14 cellular contexts compared by ENCODE assay signal in genomic region chr2:241808701-241809382, GRCh38. TPM values are rescaled to one million over a fixed set of nuclear protein-coding genes. Genes with fewer than 3 reads are reported as not detected.
DNase-seq lines count a peak whose midpoint lies in the region; ATAC-seq, FAIRE-seq and TF ChIP-seq lines count a peak whose summit lies in the region.
"Had no signal": no experiment of that assay in that cellular context is flagged by ENCODE, and none has a peak within 500 bp of the region (broad histone marks: within the 10 kb centered on the region; RNA-seq: fewer than 3 reads in every experiment).

NEU4 (plus strand) TSS chr2:241809193; CDS start chr2:241814485, 5,292 bp downstream.

- no peaks in the 10 kb centered on the region for H3K9me3 ChIP-seq in astrocyte (ENCODE audit: insufficient read depth, low read depth, low read length)
- H3K9me3 ChIP-seq in psoas muscle, result no peaks in the 10 kb centered on the region
- H3K9me3 ChIP-seq: esophagus squamous epithelium had no signal

- H3K9me3 Mint-ChIP-seq in astrocyte (ENCODE audit: unreplicated experiment), result no peaks in the 10 kb centered on the region
- H3K9me3 Mint-ChIP-seq in CD14-positive monocyte, result peaks cover 0 to 2% (median 0%) of the 10 kb centered on the region in 7 donors
- H3K9me3 Mint-ChIP-seq: CD8-positive, alpha-beta T cell had no signal

- intact Hi-C loops in psoas muscle (cut with DNase I), result no loop called here
- intact Hi-C loops in CD14-positive monocyte (cut with micrococcal nuclease), result no loop called here

- H3K79me2 ChIP-seq in astrocyte (ENCODE audit: insufficient read depth, low read length), result no peaks in the 10 kb centered on the region

- TF ChIP-seq CTCF in astrocyte (IDR thresholded peaks at IDR 0.05; ENCODE audit: insufficient read depth, low read depth, low read length), result no peak
- TF ChIP-seq CTCF in psoas muscle (IDR thresholded peaks at IDR 0.05), result no peak
- TF ChIP-seq CTCF in CD14-positive monocyte (IDR thresholded peaks at IDR 0.05), result no peak

- no peaks in the 10 kb centered on the region for H3K36me3 ChIP-seq in H7 (replicated peaks; ENCODE audit: control insufficient read depth, insufficient read depth, low read length)
- no peaks in the 10 kb centered on the region for H3K36me3 ChIP-seq in astrocyte (ENCODE audit: insufficient read depth, low read length)
- H3K36me3 ChIP-seq in psoas muscle (ENCODE audit: insufficient read depth in 1 of 2, low read depth in 1 of 2), result no peaks in the 10 kb centered on the region
- H3K36me3 ChIP-seq: esophagus squamous epithelium had no signal

- no peak within 1 kb of the TSS for H3K4me2 ChIP-seq in astrocyte (ENCODE audit: low read length)

- H3K27me3 Mint-ChIP-seq in astrocyte (ENCODE audit: low read depth, unreplicated experiment) (no peaks in the 10 kb centered on the region), CD14-positive monocyte (ENCODE audit: low read depth in 3 of 3) (peaks cover 6 to 19% (median 16%) of the 10 kb centered on the region in 3 donors)

- H3K27me3 ChIP-seq in H7 (ENCODE audit: control insufficient read depth, insufficient read depth, low read length), result peaks cover 7% of the 10 kb centered on the region; the same call in 1 of the 2 replicates
- H3K27me3 ChIP-seq in astrocyte (ENCODE audit: insufficient read depth, low read length), result peaks cover 4% of the 10 kb centered on the region
- H3K27me3 ChIP-seq in psoas muscle (ENCODE audit: insufficient read depth in 3 of 3, low read length in 2 of 3), result peaks cover 0 to 11% (median 0%) of the 10 kb centered on the region in 3 donors

- no peak for FAIRE-seq in astrocyte (lab: Jason Lieb, UNC)

- peak; percentile 71 for DNase-seq in H7
- DNase-seq in astrocyte (ENCODE audit: low read depth), result no peak
- DNase-seq in islet precursor cell, result peak; percentile 58
- peak; percentile 36 to 71 for DNase-seq in psoas muscle
- DNase-seq in NCI-H1092 treated with DMSO at 0.1 percent for 48 hours (lab: John Stamatoyannopoulos, UW), result no peak
- no peak for DNase-seq in NCI-H446 treated with DMSO at 0.1 percent for 48 hours (lab: John Stamatoyannopoulos, UW)
- no peak for DNase-seq in CD14-positive monocyte (ENCODE audit: low spot score)
- DNase-seq: activated T-cell treated with anti-CD3 and anti-CD28 coated beads, Interleukin-2, amount 50 U/mL, for 1 hour; CD8-positive, alpha-beta T cell; esophagus squamous epithelium; NCI-H345 had no signal

- H2AFZ ChIP-seq in astrocyte (ENCODE audit: low read depth, low read length), result no peak within 1 kb of the TSS

- peak; percentile 43 to 62 (median 55) for ATAC-seq in psoas muscle
- no peak for ATAC-seq in HG03095 (IDR thresholded peaks at IDR 0.05; ENCODE audit: unreplicated experiment)
- ATAC-seq: CD8-positive, alpha-beta T cell had no signal

- H3K4me3 Mint-ChIP-seq in astrocyte (ENCODE audit: unreplicated experiment) (no peak within 1 kb of the TSS), CD14-positive monocyte (no peak within 1 kb of the TSS)
- H3K4me3 Mint-ChIP-seq: CD8-positive, alpha-beta T cell had no signal

- peaks cover 6% of the 10 kb centered on the region for H3K4me1 Mint-ChIP-seq in astrocyte (ENCODE audit: low read depth, unreplicated experiment)
- peaks cover 5% of the 10 kb centered on the region for H3K4me1 Mint-ChIP-seq in CD14-positive monocyte

- no peak within 1 kb of the TSS for H3K4me3 ChIP-seq in H7 (ENCODE audit: insufficient read depth, low read depth, low read length)
- H3K4me3 ChIP-seq in astrocyte (ENCODE audit: insufficient read depth, low read depth, low read length), result no peak within 1 kb of the TSS
- H3K4me3 ChIP-seq in psoas muscle, result no peak within 1 kb of the TSS
- H3K4me3 ChIP-seq: esophagus squamous epithelium had no signal

- H3K9ac ChIP-seq in astrocyte (ENCODE audit: low read length), result no peak within 1 kb of the TSS

- H3K27ac ChIP-seq in astrocyte (ENCODE audit: low read depth, low read length), result no peak within 1 kb of the TSS
- H3K27ac ChIP-seq in psoas muscle, result no peak within 1 kb of the TSS
- H3K27ac ChIP-seq: esophagus squamous epithelium had no signal

- no peaks in the 10 kb centered on the region for H3K36me3 Mint-ChIP-seq in astrocyte (ENCODE audit: low read depth, unreplicated experiment)
- H3K36me3 Mint-ChIP-seq in CD14-positive monocyte, result no peaks in the 10 kb centered on the region
- H3K36me3 Mint-ChIP-seq: CD8-positive, alpha-beta T cell had no signal

- H3K4me1 ChIP-seq in astrocyte (ENCODE audit: insufficient read depth, low read length) (peaks cover 9% of the 10 kb centered on the region), psoas muscle (peaks cover 21% of the 10 kb centered on the region)

- 45 to 77% (median 49%) methylated on average over 31 of the region's 31 CpGs for WGBS in psoas muscle, 3 donors

- no peaks in the 10 kb centered on the region for H4K20me1 ChIP-seq in astrocyte (ENCODE audit: insufficient read depth, low read length)

- H3K27ac Mint-ChIP-seq in astrocyte (ENCODE audit: unreplicated experiment), result peak within 1 kb of the TSS; percentile 80
- H3K27ac Mint-ChIP-seq in CD14-positive monocyte, result peak within 1 kb of the TSS in 2 of 7 donors; percentile 18 to 43
- H3K27ac Mint-ChIP-seq: CD8-positive, alpha-beta T cell had no signal

RNA-seq across cellular contexts. Expression of gene NEU4, which starts in this region (rescaled TPM):
- total RNA-seq in H7 (2014; rRNA removed; shearing (Covaris generic)), result 0.41 TPM in 1 of 2 replicates, not detected in the other
- total RNA-seq in astrocyte (0.09 and 0.22 TPM in 2 replicates), psoas muscle (10 to 100 TPM in 2 of 4 donors, 1 to 10 TPM in 1, under 1 TPM in 1; 0.44 to 18.0 (median 9.1) TPM)
- polyA plus RNA-seq in psoas muscle (10 to 100 TPM in 1 of 3 donors, 1 to 10 TPM in 1, under 1 TPM in 1; 0.73 to 54.6 (median 3.4) TPM), CD14-positive monocyte (under 1 TPM; 0.26 to 0.99 TPM)
- total RNA-seq: esophagus squamous epithelium, kidney epithelial cell, M059J had no signal

Comparison
In these comparisons a context has a peak if more than half of its experiments do, and no peak if none do; other contexts are left out.
1. Peak in DNase-seq in H7; RNA of the gene not detected or under 1 TPM.
2. DNase-seq: peak in islet precursor cell (single experiment) and psoas muscle (2 of 2); none in astrocyte (single experiment), NCI-H1092 treated with DMSO at 0.1 percent for 48 hours (single experiment), NCI-H446 treated with DMSO at 0.1 percent for 48 hours (single experiment) and CD14-positive monocyte (single experiment).